19 cellular contexts compared by ENCODE assay signal in genomic region chr5:151281001-151281639, GRCh38. TPM values are rescaled to one million over a fixed set of nuclear protein-coding genes. Genes with fewer than 3 reads are reported as not detected.
DNase-seq lines count a peak whose midpoint lies in the region; ATAC-seq, FAIRE-seq and TF ChIP-seq lines count a peak whose summit lies in the region.
"Had no signal": no experiment of that assay in that cellular context is flagged by ENCODE, and none has a peak within 500 bp of the region (broad histone marks: within the 10 kb centered on the region; RNA-seq: fewer than 3 reads in every experiment).

No MANE protein-coding gene starts in this region.

- ATAC-seq in PC-3, result no peak
- ATAC-seq in effector memory CD8-positive, alpha-beta T cell (replicated peaks), result no peak

- no peak for TF ChIP-seq RAD21 in H1 (IDR thresholded peaks at IDR 0.05 in 1 of 2, conservative IDR thresholded peaks at IDR 0.05 in 1 of 2; ENCODE audit: low read depth in 2 of 2, low read length in 2 of 2)

- H2BK120ac ChIP-seq in H1 (replicated peaks; ENCODE audit: low read depth, low read length) (no peak overlapping the region), trophoblast cell (ENCODE audit: insufficient read depth, low read length, poor library complexity) (no peak overlapping the region)

- H3K9me2 ChIP-seq in PC-3 (replicated peaks; ENCODE audit: low read length), result no peaks in the 10 kb centered on the region

- no peak overlapping the region for H3K27ac Mint-ChIP-seq in effector memory CD8-positive, alpha-beta T cell

- POLR2A ChIA-PET in PC-3 (lab: Charles Lee; ENCODE audit: unreplicated experiment), result no interaction called here
- POLR2A ChIA-PET in H1 (lab: Charles Lee; ENCODE audit: partially characterized antibody), result interaction anchor here (1.1 kb wide), 1 partner anchor 12 kb away, joined by 4 read pairs; no protein-coding TSS in a partner anchor

- H3K9ac ChIP-seq in PC-3 (ENCODE audit: low read length), result no peak overlapping the region
- H3K9ac ChIP-seq in H1 (replicated peaks in 1 of 4; ENCODE audit: extremely low read depth in 1 of 4, low read depth in 3 of 4, low read length in 3 of 4), result no peak overlapping the region
- H3K9ac ChIP-seq in trophoblast cell (ENCODE audit: low read length), result no peak overlapping the region

- H3K4me3 ChIP-seq in PC-3 (ENCODE audit: low read length) (no peak overlapping the region), H1 (ENCODE audit: extremely low read depth in 1 of 4, insufficient read depth in 2 of 4, low read depth in 3 of 4, low read length in 4 of 4) (no peak overlapping the region), trophoblast cell (ENCODE audit: low read depth, low read length) (no peak overlapping the region)

- H3K36me3 Mint-ChIP-seq in effector memory CD8-positive, alpha-beta T cell (ENCODE audit: insufficient read depth), result no peaks in the 10 kb centered on the region
- H3K36me3 Mint-ChIP-seq: CD4-positive, alpha-beta memory T cell had no signal

- H4K91ac ChIP-seq in H1 (replicated peaks; ENCODE audit: insufficient read length, low read length) (no peak overlapping the region), trophoblast cell (ENCODE audit: low read depth, low read length) (no peak overlapping the region)

- H4K12ac ChIP-seq in trophoblast cell (ENCODE audit: low read depth, low read length), result no peak overlapping the region

- no peak overlapping the region for H2BK15ac ChIP-seq in H1 (ENCODE audit: low read length)

- FAIRE-seq in H1 (lab: Jason Lieb, UNC), result no peak
- FAIRE-seq: G401.6, GM12892 had no signal

- no peaks in the 10 kb centered on the region for H3K79me1 ChIP-seq in H1 (ENCODE audit: low read depth, low read length)
- no peaks in the 10 kb centered on the region for H3K79me1 ChIP-seq in trophoblast cell (ENCODE audit: low read length)

- H3K27ac ChIP-seq in PC-3 (ENCODE audit: low read length) (no peak overlapping the region), H1 (ENCODE audit: low read depth, low read length) (no peak overlapping the region), trophoblast cell (ENCODE audit: low read depth, low read length) (no peak overlapping the region)

- H3K4me1 Mint-ChIP-seq in effector memory CD8-positive, alpha-beta T cell (ENCODE audit: low read depth in 2 of 2), result no peaks in the 10 kb centered on the region
- H3K4me1 Mint-ChIP-seq: CD4-positive, alpha-beta memory T cell had no signal

- H4K8ac ChIP-seq in H1 (ENCODE audit: extremely low read depth, insufficient read depth, low read length) (0 out of 2 replicates have a peak overlapping the region, but pooled peaks have one; percentile 65), trophoblast cell (ENCODE audit: low read depth, low read length) (no peak overlapping the region)

- TF ChIP-seq POLR2A in H1 (IDR thresholded peaks at IDR 0.05; ENCODE audit: control extremely low read depth in 1 of 2, low read depth in 2 of 2, low read length in 2 of 2), result no peak

- H2AFZ ChIP-seq in PC-3 (ENCODE audit: low read length) (no peak overlapping the region), H1 (ENCODE audit: low read length) (no peak overlapping the region), trophoblast cell (ENCODE audit: insufficient read depth, low read length, poor library complexity) (no peak overlapping the region)

- DNase-seq in PC-3 (peak; percentile 17), H1 (ENCODE audit: low read depth in 1 of 2, low spot score in 2 of 2) (no peak), trophoblast cell (peak; percentile 93 to 97), COLO829 (ENCODE audit: low spot score) (no peak), RPMI8226 (no peak)
- DNase-seq in effector memory CD8-positive, alpha-beta T cell, result no peak
- DNase-seq: C1 segment of cervical spinal cord; Caco-2; CD4-positive, alpha-beta memory T cell; DMS153; DND-41; GOT3; H7; HCEC 1CT had no signal

- 93% methylated on average over 13 of the region's 13 CpGs; no CpG with 5 or more reads in 1 of the 2 experiments for WGBS in H1 (ENCODE audit: extremely low coverage in 1 of 2, insufficient coverage in 1 of 2, insufficient read length in 1 of 2, insufficient replicate concordance in 2 of 2, low coverage in 1 of 2, low lambda C conversion rate in 2 of 2, missing lambda C conversion rate in 1 of 2), 2 experiments
- no CpG with 5 or more reads among the region's 13 CpGs for WGBS in trophoblast cell (ENCODE audit: extremely low coverage, insufficient coverage, insufficient read length)

- H3K27me3 ChIP-seq in PC-3 (ENCODE audit: low read length), result no peaks in the 10 kb centered on the region
- H3K27me3 ChIP-seq in H1 (replicated peaks in 1 of 4; ENCODE audit: control insufficient read depth in 3 of 4, extremely low read depth in 1 of 4, insufficient read depth in 3 of 4, low read length in 3 of 4), result no peaks in the 10 kb centered on the region
- H3K27me3 ChIP-seq in trophoblast cell (ENCODE audit: insufficient read depth, low read length), result no peaks in the 10 kb centered on the region

- no TSS peak for BruUV-seq in PC-3 (replicated peaks; lab: Mats Ljungman, UMichigan)

- H3K4ac ChIP-seq in H1 (replicated peaks; ENCODE audit: insufficient read length, low read depth, low read length), result no peak overlapping the region
- H3K4ac ChIP-seq in trophoblast cell (ENCODE audit: low read depth, low read length), result no peak overlapping the region

- H3K23ac ChIP-seq in H1 (ENCODE audit: insufficient read length) (no peak overlapping the region), trophoblast cell (ENCODE audit: low read length) (no peak overlapping the region)

- H3K14ac ChIP-seq in H1 (ENCODE audit: insufficient read length) (no peak overlapping the region), trophoblast cell (ENCODE audit: low read length) (no peak overlapping the region)

- H3K79me2 ChIP-seq in PC-3 (ENCODE audit: low read length), result no peaks in the 10 kb centered on the region
- H3K79me2 ChIP-seq in H1 (ENCODE audit: control insufficient read depth in 1 of 2, insufficient read depth in 2 of 2, low read length in 2 of 2), result no peaks in the 10 kb centered on the region
- no peaks in the 10 kb centered on the region for H3K79me2 ChIP-seq in trophoblast cell (ENCODE audit: control insufficient read depth, insufficient read depth, low read length, poor library complexity)

- no peaks in the 10 kb centered on the region for H3K23me2 ChIP-seq in H1 (ENCODE audit: low read depth, low read length)

- CTCF ChIA-PET in PC-3 (lab: Charles Lee) (no interaction called here), H1 (lab: Charles Lee; ENCODE audit: partially characterized antibody) (interaction anchor here (1.1 to 6.1 kb wide), 9 partner anchors 11 to 242 kb away, joined by 3 to 45 read pairs (median 7); no protein-coding TSS in a partner anchor)

- TF ChIP-seq EP300 in H1 (IDR thresholded peaks at IDR 0.05; ENCODE audit: borderline replicate concordance in 1 of 2, low read depth in 2 of 2, low read length in 2 of 2), result no peak

- H3K27me3 Mint-ChIP-seq in effector memory CD8-positive, alpha-beta T cell, result peaks cover 8 to 11% of the 10 kb centered on the region in 2 donors
- H3K27me3 Mint-ChIP-seq: CD4-positive, alpha-beta memory T cell had no signal

- no peaks in the 10 kb centered on the region for H3K9me3 ChIP-seq in PC-3 (ENCODE audit: low read length)
- H3K9me3 ChIP-seq in H1 (ENCODE audit: insufficient read depth in 2 of 2, low read depth in 1 of 2, low read length in 1 of 2), result no peaks in the 10 kb centered on the region
- H3K9me3 ChIP-seq in trophoblast cell (ENCODE audit: insufficient read depth, low read depth, low read length), result peaks cover 3% of the 10 kb centered on the region
- H3K9me3 ChIP-seq: Caco-2 had no signal

- H3K4me3 Mint-ChIP-seq in effector memory CD8-positive, alpha-beta T cell, result no peak overlapping the region
- H3K4me3 Mint-ChIP-seq: CD4-positive, alpha-beta memory T cell had no signal

- TF ChIP-seq CTCF in PC-3 (conservative IDR thresholded peaks at IDR 0.05; ENCODE audit: low read depth, low read length) (no peak), H1 (IDR thresholded peaks at IDR 0.05; ENCODE audit: control extremely low read depth in 1 of 3, insufficient read depth in 1 of 3, low read depth in 1 of 3, low read length in 3 of 3) (no peak)

- no peak overlapping the region for H3K4me2 ChIP-seq in PC-3 (ENCODE audit: low read length)
- H3K4me2 ChIP-seq in H1 (ENCODE audit: insufficient read depth in 1 of 2, low read depth in 2 of 2, low read length in 2 of 2), result no peak overlapping the region
- no peak overlapping the region for H3K4me2 ChIP-seq in trophoblast cell (ENCODE audit: low read length)

- H2BK12ac ChIP-seq in H1 (ENCODE audit: low read depth, low read length) (no peak overlapping the region), trophoblast cell (ENCODE audit: low read length) (no peak overlapping the region)

- no peak overlapping the region for H2BK20ac ChIP-seq in H1 (ENCODE audit: low read length)

- no peak overlapping the region for H3K18ac ChIP-seq in H1 (ENCODE audit: extremely low read depth, low read length)
- H3K18ac ChIP-seq in trophoblast cell (ENCODE audit: low read length), result no peak overlapping the region

- H3K56ac ChIP-seq in H1 (replicated peaks; ENCODE audit: insufficient read length, low read depth, low read length), result no peak overlapping the region

- no peaks in the 10 kb centered on the region for H3K36me3 ChIP-seq in PC-3 (ENCODE audit: low read depth, low read length)
- no peaks in the 10 kb centered on the region for H3K36me3 ChIP-seq in H1 (ENCODE audit: control insufficient read depth in 2 of 4, insufficient read depth in 4 of 4, low read length in 3 of 4)
- H3K36me3 ChIP-seq in trophoblast cell (ENCODE audit: control insufficient read depth in 1 of 2, insufficient read depth in 2 of 2, low read length in 2 of 2), result no peaks in the 10 kb centered on the region

- no peak overlapping the region for H2BK5ac ChIP-seq in H1 (ENCODE audit: low read depth, low read length)
- no peak overlapping the region for H2BK5ac ChIP-seq in trophoblast cell (ENCODE audit: low read depth, low read length, poor library complexity)

- H3F3A ChIP-seq in PC-3 (ENCODE audit: low read length, unreplicated experiment), result no peaks in the 10 kb centered on the region

- H4K20me1 ChIP-seq in PC-3 (ENCODE audit: low read length) (no peaks in the 10 kb centered on the region), H1 (replicated peaks in 1 of 2; ENCODE audit: control insufficient read depth in 1 of 2, insufficient read depth in 2 of 2, low read length in 2 of 2) (no peaks in the 10 kb centered on the region)

- H3K4me1 ChIP-seq in PC-3 (ENCODE audit: insufficient read depth, low read length) (no peaks in the 10 kb centered on the region), H1 (replicated peaks in 1 of 4; ENCODE audit: control insufficient read depth in 3 of 4, insufficient read depth in 4 of 4, low read length in 3 of 4) (no peaks in the 10 kb centered on the region), trophoblast cell (ENCODE audit: control insufficient read depth in 1 of 2, insufficient read depth in 2 of 2, low read length in 2 of 2) (peaks cover 0 to 9% of the 10 kb centered on the region in 2 experiments)

- H4K5ac ChIP-seq in H1 (ENCODE audit: insufficient read length, low read depth, low read length), result no peak overlapping the region

- no peaks in the 10 kb centered on the region for H3K9me3 Mint-ChIP-seq in effector memory CD8-positive, alpha-beta T cell

- intact Hi-C loops in PC-3 (cut with micrococcal nuclease), result no loop called here

- no peak overlapping the region for H2AK5ac ChIP-seq in H1 (ENCODE audit: low read depth, low read length)
- H2AK5ac ChIP-seq in trophoblast cell (ENCODE audit: low read length), result peak overlapping the region; percentile 7

RNA-seq across cellular contexts. Expression of gene SLC36A3, which starts 22.4 kb away (rescaled TPM):
- total RNA-seq in PC-3 (2014; rRNA removed), result not detected in 2 replicates
- not detected in 2 replicates for total RNA-seq in H1 (2021; fragmentation: NEBNext Ultra II Directional; extraction: Animal tissue kit (Norgen Biotek cat#: 25700))
- polyA plus RNA-seq in H1 (2011; rRNA removed), result not detected in 2 replicates
- not detected for polyA plus RNA-seq in H1 (2011; cell fraction: cytosol; rRNA removed)
- not detected for polyA plus RNA-seq in H1 (2011; cell fraction: nucleus; rRNA removed)
- polyA plus RNA-seq in H1 (2012, experiment 1 of 2), result not detected in 4 replicates
- polyA plus RNA-seq in H1 (2012, experiment 2 of 2), result not detected
- polyA plus RNA-seq in H1 (2013, experiment 1 of 2), result not detected
- not detected for polyA plus RNA-seq in H1 (2013, experiment 2 of 2)
- not detected in 2 replicates for polyA minus RNA-seq in H1 (2011; rRNA and poly(A)+ RNA removed)
- polyA minus RNA-seq in H1 (2011; cell fraction: cytosol; rRNA and poly(A)+ RNA removed), result not detected
- polyA minus RNA-seq in H1 (2011; cell fraction: nucleus; rRNA and poly(A)+ RNA removed), result not detected
- not detected in 2 replicates for polyA plus RNA-seq in trophoblast cell (2013)
- total RNA-seq: A172; A673; Caco-2; CD4-positive, alpha-beta memory T cell; H7 had no signal
- polyA plus RNA-seq: BJ; CD4-positive, alpha-beta memory T cell had no signal

RNA-seq across cellular contexts. Expression of gene GM2A, which starts 28.1 kb away (rescaled TPM):
- 78.3 and 90.2 TPM in 2 replicates for total RNA-seq in PC-3 (2014; rRNA removed)
- 30.4 and 32.2 TPM in 2 replicates for total RNA-seq in H1 (2021; fragmentation: NEBNext Ultra II Directional; extraction: Animal tissue kit (Norgen Biotek cat#: 25700))
- polyA plus RNA-seq in H1 (2011; rRNA removed), result 18.5 TPM in 2 replicates
- 14.2 TPM for polyA plus RNA-seq in H1 (2011; cell fraction: cytosol; rRNA removed)
- polyA plus RNA-seq in H1 (2011; cell fraction: nucleus; rRNA removed), result 15.6 TPM
- polyA plus RNA-seq in H1 (2012, experiment 1 of 2), result 21.1 to 25.1 TPM (median 22.7 TPM) in 4 replicates
- 26.6 TPM for polyA plus RNA-seq in H1 (2012, experiment 2 of 2)
- polyA plus RNA-seq in H1 (2013, experiment 1 of 2), result 32.5 TPM
- 42.1 TPM for polyA plus RNA-seq in H1 (2013, experiment 2 of 2)
- polyA minus RNA-seq in H1 (2011; rRNA and poly(A)+ RNA removed), result 31.3 and 32.5 TPM in 2 replicates
- polyA minus RNA-seq in H1 (2011; cell fraction: cytosol; rRNA and poly(A)+ RNA removed), result 14.6 TPM
- 12.3 TPM for polyA minus RNA-seq in H1 (2011; cell fraction: nucleus; rRNA and poly(A)+ RNA removed)
- polyA plus RNA-seq in trophoblast cell (2013), result 103 and 109 TPM in 2 replicates

RNA-seq across cellular contexts. Expression of gene CCDC69, which starts 57.2 kb away (rescaled TPM):
- 19.2 and 26.4 TPM in 2 replicates for total RNA-seq in PC-3 (2014; rRNA removed)
- 10.8 and 11.5 TPM in 2 replicates for total RNA-seq in H1 (2021; fragmentation: NEBNext Ultra II Directional; extraction: Animal tissue kit (Norgen Biotek cat#: 25700))
- 6.4 and 8.4 TPM in 2 replicates for polyA plus RNA-seq in H1 (2011; rRNA removed)
- polyA plus RNA-seq in H1 (2011; cell fraction: cytosol; rRNA removed), result 9.6 TPM
- polyA plus RNA-seq in H1 (2011; cell fraction: nucleus; rRNA removed), result 5.8 TPM
- polyA plus RNA-seq in H1 (2012, experiment 1 of 2), result 9.0 to 9.4 TPM (median 9.1 TPM) in 4 replicates
- polyA plus RNA-seq in H1 (2012, experiment 2 of 2), result 8.2 TPM
- 7.8 TPM for polyA plus RNA-seq in H1 (2013, experiment 1 of 2)
- 7.9 TPM for polyA plus RNA-seq in H1 (2013, experiment 2 of 2)
- polyA minus RNA-seq in H1 (2011; rRNA and poly(A)+ RNA removed), result 8.5 and 10.7 TPM in 2 replicates
- 4.3 TPM for polyA minus RNA-seq in H1 (2011; cell fraction: cytosol; rRNA and poly(A)+ RNA removed)
- polyA minus RNA-seq in H1 (2011; cell fraction: nucleus; rRNA and poly(A)+ RNA removed), result 6.9 TPM
- 9.9 and 10.2 TPM in 2 replicates for polyA plus RNA-seq in trophoblast cell (2013)
- total RNA-seq: A673 had no signal

Comparison
In these comparisons a context has a peak if more than half of its experiments do, and no peak if none do; other contexts are left out.
1. DNase-seq: peak in PC-3 (single experiment) and trophoblast cell (2 of 2); none in H1 (0 of 2), COLO829 (single experiment), effector memory CD8-positive, alpha-beta T cell (0 of 3) and RPMI8226 (single experiment).